Comparison of ENCODE assay signal across 1 cellular context in the genomic region with DNA sequence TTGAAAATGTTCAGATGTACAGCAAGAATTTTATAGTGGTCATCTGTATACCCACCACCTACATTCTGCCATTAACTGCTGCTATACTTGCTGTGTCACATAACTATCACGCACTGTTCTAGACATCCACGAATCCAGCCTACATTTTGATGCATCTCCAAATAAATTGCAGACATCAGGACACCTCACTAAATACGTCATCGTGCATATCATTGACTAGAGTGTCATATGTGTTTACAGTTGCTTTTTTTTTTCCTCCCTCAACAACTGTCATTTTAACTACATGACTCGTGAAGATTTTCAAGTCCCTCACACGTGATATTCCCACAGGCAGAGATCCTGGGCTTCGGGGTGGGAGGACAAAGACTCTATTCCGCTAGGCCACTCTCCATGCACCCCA.
TF ChIP-seq lines count a peak whose summit lies in the region.

No MANE protein-coding gene starts in this region.

TF ChIP-seq in endothelial cell of umbilical vein, 7 proteins besides CTCF, POLR2A, EP300 and RAD21:
- TF ChIP-seq GATA2 (IDR thresholded peaks at IDR 0.05; ENCODE audit: insufficient read depth, insufficient read length, low read depth, low read length) (no peak), JUN (IDR thresholded peaks at IDR 0.05; ENCODE audit: borderline replicate concordance, insufficient read depth, insufficient read length, low read depth) (no peak), MYC (IDR thresholded peaks at IDR 0.05; ENCODE audit: low read depth, low read length) (no peak), EZH2 (IDR thresholded peaks at IDR 0.05; ENCODE audit: borderline replicate concordance, low read depth, low read length, severe bottlenecking) (no peak), FOS (IDR thresholded peaks at IDR 0.05; ENCODE audit: borderline replicate concordance, insufficient read depth, low read length) (no peak), POLR2AphosphoS5 (IDR thresholded peaks at IDR 0.05; ENCODE audit: insufficient read depth, low read depth, low read length) (no peak)
- TF ChIP-seq, protein P1, sequence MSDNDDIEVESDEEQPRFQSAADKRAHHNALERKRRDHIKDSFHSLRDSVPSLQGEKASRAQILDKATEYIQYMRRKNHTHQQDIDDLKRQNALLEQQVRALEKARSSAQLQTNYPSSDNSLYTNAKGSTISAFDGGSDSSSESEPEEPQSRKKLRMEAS (IDR thresholded peaks at IDR 0.05; ENCODE audit: insufficient read depth, insufficient read length), result no peak
